ENCODE assay signal across 7 cellular contexts in genomic region chr17:83055176-83055575, GRCh38. TPM values are rescaled to one million over a fixed set of nuclear protein-coding genes. Genes with fewer than 3 reads are reported as not detected.
DNase-seq lines count a peak whose midpoint lies in the region; ATAC-seq and TF ChIP-seq lines count a peak whose summit lies in the region.
"Not testable (repeated sequence)": the region's sequence is repeated elsewhere in the genome, so short reads cannot be mapped to it uniquely, and the experiment has no call there.

No MANE protein-coding gene starts in this region.

- not testable (repeated sequence) for ATAC-seq in activated CD8-positive, alpha-beta T cell treated with anti-CD3 and anti-CD28 coated beads, Interleukin-2, amount 10 ng/mL, durations not matched to agents 7 days and 5 days; left cardiac atrium; left lobe of liver; natural killer cell treated with Interleukin-12 subunit alpha and Interleukin-12 subunit beta and Interleukin-15 and Interleukin-18, amount 100 ng/mL, for 72 hours

- H3K4me3 Mint-ChIP-seq in activated CD8-positive, alpha-beta T cell treated with anti-CD3 and anti-CD28 coated beads, Interleukin-2, amount 10 ng/mL, durations not matched to agents 7 days and 5 days; natural killer cell treated with Interleukin-12 subunit alpha and Interleukin-12 subunit beta and Interleukin-15 and Interleukin-18, amount 100 ng/mL, for 72 hours: not testable (repeated sequence)

- not testable (repeated sequence) for TF ChIP-seq CTCF in ascending aorta (IDR thresholded peaks at IDR 0.05); sigmoid colon (IDR thresholded peaks at IDR 0.05)

- not testable (repeated sequence) for H3K27me3 ChIP-seq in ascending aorta, sigmoid colon

- not testable (repeated sequence) for TF ChIP-seq POLR2A in sigmoid colon (IDR thresholded peaks at IDR 0.05)

- not testable (repeated sequence) for H3K9me3 Mint-ChIP-seq in activated CD8-positive, alpha-beta T cell treated with anti-CD3 and anti-CD28 coated beads, Interleukin-2, amount 10 ng/mL, durations not matched to agents 7 days and 5 days (ENCODE audit: insufficient read depth); natural killer cell treated with Interleukin-12 subunit alpha and Interleukin-12 subunit beta and Interleukin-15 and Interleukin-18, amount 100 ng/mL, for 72 hours

- peak overlapping the region; percentile 57 to 83 for H3K27ac ChIP-seq in ascending aorta
- not testable (repeated sequence) for H3K27ac ChIP-seq in sigmoid colon

- peak; percentile 17 for DNase-seq in activated CD8-positive, alpha-beta T cell treated with anti-CD3 and anti-CD28 coated beads, Interleukin-2, amount 10 ng/mL, durations not matched to agents 7 days and 5 days
- DNase-seq in ascending aorta (ENCODE audit: low spot score in 2 of 2) = not testable (repeated sequence)
- DNase-seq in left cardiac atrium (peak; percentile 7), left lobe of liver (ENCODE audit: low spot score) (peak; percentile 34), sigmoid colon (peak; percentile 45), ureter (ENCODE audit: low spot score) (peak; percentile 37)
- peak; percentile 12 for DNase-seq in natural killer cell treated with Interleukin-12 subunit alpha and Interleukin-12 subunit beta and Interleukin-15 and Interleukin-18, amount 100 ng/mL, for 72 hours (ENCODE audit: low spot score)

- H3K36me3 ChIP-seq in ascending aorta, sigmoid colon: not testable (repeated sequence)

- intact Hi-C loops in ascending aorta (cut with DNase I); left cardiac atrium (cut with DNase I): not testable (repeated sequence)
- intact Hi-C loops in sigmoid colon (cut with DNase I) = loop anchor here (10.0 kb wide), 1 partner anchor 180 kb away; no protein-coding TSS in a partner anchor

- POLR2A ChIA-PET in activated CD8-positive, alpha-beta T cell treated with anti-CD3 and anti-CD28 coated beads, Interleukin-2, amount 10 ng/mL, durations not matched to agents 7 days and 5 days (lab: Charles Lee) = interaction anchor here (1.2 to 1.8 kb wide), 2 partner anchors 69 to 145 kb away, joined by 3 to 5 read pairs; no protein-coding TSS in a partner anchor

- CTCF ChIA-PET in activated CD8-positive, alpha-beta T cell treated with anti-CD3 and anti-CD28 coated beads, Interleukin-2, amount 10 ng/mL, durations not matched to agents 7 days and 5 days (lab: Charles Lee) = not testable (repeated sequence)

- not testable (repeated sequence) for TF ChIP-seq EP300 in sigmoid colon (IDR thresholded peaks at IDR 0.05)

- not testable (repeated sequence) for H3K27me3 Mint-ChIP-seq in activated CD8-positive, alpha-beta T cell treated with anti-CD3 and anti-CD28 coated beads, Interleukin-2, amount 10 ng/mL, durations not matched to agents 7 days and 5 days (ENCODE audit: low read depth); natural killer cell treated with Interleukin-12 subunit alpha and Interleukin-12 subunit beta and Interleukin-15 and Interleukin-18, amount 100 ng/mL, for 72 hours

- H3K9me3 ChIP-seq in ascending aorta, sigmoid colon: not testable (repeated sequence)

- H3K4me1 Mint-ChIP-seq in activated CD8-positive, alpha-beta T cell treated with anti-CD3 and anti-CD28 coated beads, Interleukin-2, amount 10 ng/mL, durations not matched to agents 7 days and 5 days (ENCODE audit: low read depth) = peaks cover 32% of the 10 kb centered on the region
- H3K4me1 Mint-ChIP-seq in natural killer cell treated with Interleukin-12 subunit alpha and Interleukin-12 subunit beta and Interleukin-15 and Interleukin-18, amount 100 ng/mL, for 72 hours (ENCODE audit: low read depth in 2 of 2) = peaks cover 15 to 23% of the 10 kb centered on the region in 2 donors

- not testable (repeated sequence) for H3K36me3 Mint-ChIP-seq in activated CD8-positive, alpha-beta T cell treated with anti-CD3 and anti-CD28 coated beads, Interleukin-2, amount 10 ng/mL, durations not matched to agents 7 days and 5 days (ENCODE audit: low read depth); natural killer cell treated with Interleukin-12 subunit alpha and Interleukin-12 subunit beta and Interleukin-15 and Interleukin-18, amount 100 ng/mL, for 72 hours

- H3K4me3 ChIP-seq in ascending aorta, sigmoid colon: not testable (repeated sequence)

- not testable (repeated sequence) for H3K27ac Mint-ChIP-seq in activated CD8-positive, alpha-beta T cell treated with anti-CD3 and anti-CD28 coated beads, Interleukin-2, amount 10 ng/mL, durations not matched to agents 7 days and 5 days; natural killer cell treated with Interleukin-12 subunit alpha and Interleukin-12 subunit beta and Interleukin-15 and Interleukin-18, amount 100 ng/mL, for 72 hours

- H3K4me1 ChIP-seq in ascending aorta (peaks cover 8 to 26% of the 10 kb centered on the region in 2 donors), sigmoid colon (peaks cover 0 to 23% (median 15%) of the 10 kb centered on the region in 4 donors)

- WGBS in sigmoid colon, 2 donors = 92 to 97% methylated on average over 25 of the region's 25 CpGs

RNA-seq across cellular contexts. Expression of gene METRNL, which starts 24.2 kb away (rescaled TPM):
- total RNA-seq in activated CD8-positive, alpha-beta T cell treated with anti-CD3 and anti-CD28 coated beads, Interleukin-2, amount 10 ng/mL, durations not matched to agents 7 days and 5 days = 1 to 10 TPM; 3.0 to 4.8 TPM
- total RNA-seq in ascending aorta (257 TPM), left cardiac atrium (10 to 100 TPM; 50.4 to 84.4 TPM), left lobe of liver (4.7 TPM), sigmoid colon (10 to 100 TPM; 26.8 to 53.6 (median 29.8) TPM), ureter (74.4 TPM)
- total RNA-seq in natural killer cell treated with Interleukin-12 subunit alpha and Interleukin-12 subunit beta and Interleukin-15 and Interleukin-18, amount 100 ng/mL, for 72 hours = 100 to 1,000 TPM; 179 to 208 TPM
- 100 to 1,000 TPM in 1 of 3 donors, 10 to 100 TPM in 2; 93.1 to 116 (median 99.6) TPM for polyA plus RNA-seq in sigmoid colon
